In the genomic region with DNA sequence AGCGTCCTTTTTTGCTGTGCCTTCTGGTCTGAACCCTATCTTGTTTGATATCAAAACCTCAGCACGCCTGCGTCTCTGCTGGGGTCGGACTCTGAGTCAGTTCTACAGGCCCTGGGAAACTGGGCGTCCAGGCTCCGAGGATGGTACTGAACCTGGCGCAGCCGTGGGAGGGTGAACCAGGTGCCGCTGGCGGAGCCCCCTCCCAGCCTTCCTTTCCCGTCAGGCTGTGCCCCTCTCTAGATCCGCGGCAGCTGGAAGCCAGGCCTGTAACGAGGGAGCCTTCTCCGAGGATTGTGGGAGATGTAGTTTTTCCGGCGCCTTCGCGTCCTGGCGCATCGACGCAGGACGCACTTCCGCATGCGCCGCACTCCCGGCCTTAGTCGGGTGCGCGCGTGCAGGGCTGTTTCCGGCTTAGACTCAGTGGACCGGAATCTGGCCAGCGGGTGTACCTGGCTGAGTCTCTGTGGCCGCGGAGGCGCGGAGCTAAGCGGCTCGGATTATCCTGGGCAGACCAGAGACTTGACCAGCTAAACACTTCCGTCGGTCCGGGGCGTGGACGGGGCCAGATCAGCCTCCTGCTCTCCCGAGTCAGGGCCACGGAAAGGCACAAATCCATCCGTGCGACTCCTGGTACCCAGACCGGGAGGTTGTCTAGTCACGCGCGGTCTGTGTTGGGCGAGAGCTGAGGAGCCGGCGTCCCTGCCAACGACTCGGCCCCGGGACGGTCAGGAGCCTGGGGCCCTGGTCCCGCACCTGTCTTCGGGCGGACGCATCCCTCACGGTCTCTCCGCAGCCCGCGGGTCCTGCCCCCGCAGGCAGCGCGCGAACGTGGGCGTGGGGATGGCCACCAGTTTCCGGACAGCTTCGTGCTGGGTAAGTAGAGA, we compare ENCODE assay signal across 8 cellular contexts. TPM values are rescaled to one million over a fixed set of nuclear protein-coding genes. Genes with fewer than 3 reads are reported as not detected.
DNase-seq lines count a peak whose midpoint lies in the region; ATAC-seq and TF ChIP-seq lines count a peak whose summit lies in the region.

A gene with protein sequence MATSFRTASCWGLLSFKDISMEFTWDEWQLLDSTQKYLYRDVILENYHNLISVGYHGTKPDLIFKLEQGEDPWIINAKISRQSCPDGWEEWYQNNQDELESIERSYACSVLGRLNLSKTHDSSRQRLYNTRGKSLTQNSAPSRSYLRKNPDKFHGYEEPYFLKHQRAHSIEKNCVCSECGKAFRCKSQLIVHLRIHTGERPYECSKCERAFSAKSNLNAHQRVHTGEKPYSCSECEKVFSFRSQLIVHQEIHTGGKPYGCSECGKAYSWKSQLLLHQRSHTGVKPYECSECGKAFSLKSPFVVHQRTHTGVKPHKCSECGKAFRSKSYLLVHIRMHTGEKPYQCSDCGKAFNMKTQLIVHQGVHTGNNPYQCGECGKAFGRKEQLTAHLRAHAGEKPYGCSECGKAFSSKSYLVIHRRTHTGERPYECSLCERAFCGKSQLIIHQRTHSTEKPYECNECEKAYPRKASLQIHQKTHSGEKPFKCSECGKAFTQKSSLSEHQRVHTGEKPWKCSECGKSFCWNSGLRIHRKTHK (plus strand): TSS at position 367 of the 884 bp plus-strand sequence. CDS start 474 bp downstream, at position 841.

- no peaks in the 10 kb centered on the region; the same call in 1 of the 2 replicates for H3K36me3 ChIP-seq in GM06990 (ENCODE audit: control insufficient read depth, insufficient read depth, low read length)

- H3K4me1 Mint-ChIP-seq in activated naive CD4-positive, alpha-beta T cell treated with anti-CD3 and anti-CD28 coated beads, Interleukin-2, amount 50 U/mL, for 24 hours = peaks cover 37% of the 10 kb centered on the region

- TF ChIP-seq CTCF in GM06990 (IDR thresholded peaks at IDR 0.05; ENCODE audit: insufficient read depth, low read length, poor library complexity, severe bottlenecking) = no peak

- peak within 1 kb of the TSS; percentile 89 for H3K4me3 Mint-ChIP-seq in activated naive CD4-positive, alpha-beta T cell treated with anti-CD3 and anti-CD28 coated beads, Interleukin-2, amount 50 U/mL, for 24 hours

- H3K27ac ChIP-seq in temporal lobe (ENCODE audit: low read depth, low read length) = peak within 1 kb of the TSS; percentile 84

- ATAC-seq in HG02588 (IDR thresholded peaks at IDR 0.05; ENCODE audit: unreplicated experiment) (peak; percentile 98), SK-N-SH treated with all-trans-retinoic acid at 6 μM for 48 hours (peak; percentile 99)

- peaks cover 11% of the 10 kb centered on the region for H3K9me3 Mint-ChIP-seq in activated naive CD4-positive, alpha-beta T cell treated with anti-CD3 and anti-CD28 coated beads, Interleukin-2, amount 50 U/mL, for 24 hours

- H3K27me3 Mint-ChIP-seq in activated naive CD4-positive, alpha-beta T cell treated with anti-CD3 and anti-CD28 coated beads, Interleukin-2, amount 50 U/mL, for 24 hours = peaks cover 1% of the 10 kb centered on the region

- peaks cover 29% of the 10 kb centered on the region for H3K36me3 Mint-ChIP-seq in activated naive CD4-positive, alpha-beta T cell treated with anti-CD3 and anti-CD28 coated beads, Interleukin-2, amount 50 U/mL, for 24 hours

- peak within 1 kb of the TSS; percentile 84 for H3K4me3 ChIP-seq in GM06990 (replicated peaks; ENCODE audit: low read depth, low read length)

- DNase-seq in GM06990 (ENCODE audit: extremely low read depth, insufficient read length) (peak; percentile 91), NCI-H1092 (lab: John Stamatoyannopoulos, UW) (peak; percentile 96), glomerular endothelial cell (ENCODE audit: extremely low read depth, low read depth, low spot score) (peak; percentile 54), occipital lobe (lab: John Stamatoyannopoulos, UW) (peak; percentile 86)

- peak within 1 kb of the TSS; percentile 95 for H3K27ac Mint-ChIP-seq in activated naive CD4-positive, alpha-beta T cell treated with anti-CD3 and anti-CD28 coated beads, Interleukin-2, amount 50 U/mL, for 24 hours

- H3K27me3 ChIP-seq in GM06990 (replicated peaks; ENCODE audit: control insufficient read depth, insufficient read depth, low read length) = no peaks in the 10 kb centered on the region

TF ChIP-seq in SK-N-SH treated with all-trans-retinoic acid at 6 μM for 48 hours, 23 proteins besides CTCF, POLR2A, EP300 and RAD21:
- TF ChIP-seq, protein P1, sequence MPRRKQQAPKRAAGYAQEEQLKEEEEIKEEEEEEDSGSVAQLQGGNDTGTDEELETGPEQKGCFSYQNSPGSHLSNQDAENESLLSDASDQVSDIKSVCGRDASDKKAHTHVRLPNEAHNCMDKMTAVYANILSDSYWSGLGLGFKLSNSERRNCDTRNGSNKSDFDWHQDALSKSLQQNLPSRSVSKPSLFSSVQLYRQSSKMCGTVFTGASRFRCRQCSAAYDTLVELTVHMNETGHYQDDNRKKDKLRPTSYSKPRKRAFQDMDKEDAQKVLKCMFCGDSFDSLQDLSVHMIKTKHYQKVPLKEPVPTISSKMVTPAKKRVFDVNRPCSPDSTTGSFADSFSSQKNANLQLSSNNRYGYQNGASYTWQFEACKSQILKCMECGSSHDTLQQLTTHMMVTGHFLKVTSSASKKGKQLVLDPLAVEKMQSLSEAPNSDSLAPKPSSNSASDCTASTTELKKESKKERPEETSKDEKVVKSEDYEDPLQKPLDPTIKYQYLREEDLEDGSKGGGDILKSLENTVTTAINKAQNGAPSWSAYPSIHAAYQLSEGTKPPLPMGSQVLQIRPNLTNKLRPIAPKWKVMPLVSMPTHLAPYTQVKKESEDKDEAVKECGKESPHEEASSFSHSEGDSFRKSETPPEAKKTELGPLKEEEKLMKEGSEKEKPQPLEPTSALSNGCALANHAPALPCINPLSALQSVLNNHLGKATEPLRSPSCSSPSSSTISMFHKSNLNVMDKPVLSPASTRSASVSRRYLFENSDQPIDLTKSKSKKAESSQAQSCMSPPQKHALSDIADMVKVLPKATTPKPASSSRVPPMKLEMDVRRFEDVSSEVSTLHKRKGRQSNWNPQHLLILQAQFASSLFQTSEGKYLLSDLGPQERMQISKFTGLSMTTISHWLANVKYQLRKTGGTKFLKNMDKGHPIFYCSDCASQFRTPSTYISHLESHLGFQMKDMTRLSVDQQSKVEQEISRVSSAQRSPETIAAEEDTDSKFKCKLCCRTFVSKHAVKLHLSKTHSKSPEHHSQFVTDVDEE (CRISPR knock-in tag; IDR thresholded peaks at IDR 0.05) = peak; percentile 55; the same call in 1 of the 2 replicates
- TF ChIP-seq TCF4 (CRISPR knock-in tag; IDR thresholded peaks at IDR 0.05; ENCODE audit: borderline replicate concordance) (peak; percentile 23; the same call in 1 of the 2 replicates), RARB (CRISPR knock-in tag; IDR thresholded peaks at IDR 0.05) (no peak), ZFP3 (CRISPR knock-in tag; IDR thresholded peaks at IDR 0.05) (0 out of 2 replicates have a peak, but pooled peaks have one; percentile 27)
- TF ChIP-seq, protein P2, sequence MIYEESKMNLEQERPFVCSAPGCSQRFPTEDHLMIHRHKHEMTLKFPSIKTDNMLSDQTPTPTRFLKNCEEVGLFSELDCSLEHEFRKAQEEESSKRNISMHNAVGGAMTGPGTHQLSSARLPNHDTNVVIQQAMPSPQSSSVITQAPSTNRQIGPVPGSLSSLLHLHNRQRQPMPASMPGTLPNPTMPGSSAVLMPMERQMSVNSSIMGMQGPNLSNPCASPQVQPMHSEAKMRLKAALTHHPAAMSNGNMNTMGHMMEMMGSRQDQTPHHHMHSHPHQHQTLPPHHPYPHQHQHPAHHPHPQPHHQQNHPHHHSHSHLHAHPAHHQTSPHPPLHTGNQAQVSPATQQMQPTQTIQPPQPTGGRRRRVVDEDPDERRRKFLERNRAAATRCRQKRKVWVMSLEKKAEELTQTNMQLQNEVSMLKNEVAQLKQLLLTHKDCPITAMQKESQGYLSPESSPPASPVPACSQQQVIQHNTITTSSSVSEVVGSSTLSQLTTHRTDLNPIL (CRISPR knock-in tag; IDR thresholded peaks at IDR 0.05; ENCODE audit: low read depth) = no peak

RNA-seq across cellular contexts. Expression of the gene that starts here (rescaled TPM):
- total RNA-seq in glomerular endothelial cell (6.5 and 8.6 TPM in 2 replicates), occipital lobe (17.8 TPM), temporal lobe (15.5 TPM)

Comparison
In these comparisons a context has a peak if more than half of its experiments do, and no peak if none do; other contexts are left out.
1. Peak in every context shown above with its lines: DNase-seq, ATAC-seq, H3K4me3 ChIP-seq and H3K27ac ChIP-seq.